ENCODE assay signal across 26 cellular contexts in the genomic region with DNA sequence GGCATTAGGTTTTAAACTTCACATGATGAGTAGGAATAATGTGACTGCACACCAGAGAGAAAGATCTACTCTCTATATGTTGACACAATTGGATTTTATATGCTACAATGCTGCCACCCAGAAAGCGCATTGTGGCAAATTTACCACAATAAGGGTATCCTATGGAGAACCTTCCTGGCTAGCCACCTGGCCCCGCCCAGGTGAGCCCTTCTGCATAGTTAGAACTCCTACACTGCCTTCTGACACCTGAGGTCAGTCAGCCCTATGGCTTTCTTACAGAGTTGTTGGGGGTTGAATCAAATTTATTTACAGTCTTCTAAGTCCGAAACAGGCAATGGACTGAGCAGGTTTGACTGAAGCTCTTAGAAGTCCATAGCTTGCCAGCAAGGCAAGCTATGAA.
"Had no signal": no experiment of that assay in that cellular context is flagged by ENCODE, and none has a peak within 500 bp of the region (broad histone marks: within the 10 kb centered on the region; RNA-seq: fewer than 3 reads in every experiment).

No MANE protein-coding gene starts in this region.

- H3K4me3 ChIP-seq: colonic mucosa, coronary artery, dorsolateral prefrontal cortex, esophagus muscularis mucosa, esophagus squamous epithelium, gastrocnemius medialis, gastroesophageal sphincter, heart left ventricle, heart right ventricle had no signal

- H3K9me3 ChIP-seq: colonic mucosa, esophagus muscularis mucosa, esophagus squamous epithelium, gastrocnemius medialis, gastroesophageal sphincter, heart left ventricle, heart right ventricle had no signal

- H3K36me3 ChIP-seq: colonic mucosa, esophagus muscularis mucosa, esophagus squamous epithelium, gastrocnemius medialis, gastroesophageal sphincter, heart left ventricle, heart right ventricle had no signal

- H3K9me3 Mint-ChIP-seq: dendritic cell treated with granulocyte-macrophage colony-stimulating factor and Interleukin-4, amounts not matched to agents 40 ng/mL and 50 ng/mL, for 4 days; effector memory CD8-positive, alpha-beta T cell had no signal

- ATAC-seq: effector memory CD8-positive, alpha-beta T cell; esophagus mucosa; foreskin keratinocyte; gastrocnemius medialis; gastroesophageal sphincter; heart left ventricle; heart right ventricle had no signal

- H3K4me3 Mint-ChIP-seq: dendritic cell treated with granulocyte-macrophage colony-stimulating factor and Interleukin-4, amounts not matched to agents 40 ng/mL and 50 ng/mL, for 4 days; effector memory CD8-positive, alpha-beta T cell had no signal

- H3K27me3 Mint-ChIP-seq: dendritic cell treated with granulocyte-macrophage colony-stimulating factor and Interleukin-4, amounts not matched to agents 40 ng/mL and 50 ng/mL, for 4 days had no signal

- H3K27ac Mint-ChIP-seq: dendritic cell treated with granulocyte-macrophage colony-stimulating factor and Interleukin-4, amounts not matched to agents 40 ng/mL and 50 ng/mL, for 4 days; effector memory CD8-positive, alpha-beta T cell had no signal

- H3K27ac ChIP-seq: colonic mucosa, coronary artery, dorsolateral prefrontal cortex, epithelial cell of prostate, esophagus muscularis mucosa, esophagus squamous epithelium, foreskin keratinocyte, gastrocnemius medialis, gastroesophageal sphincter, heart left ventricle, heart right ventricle had no signal

- H3K27me3 ChIP-seq: colonic mucosa, esophagus muscularis mucosa, esophagus squamous epithelium, foreskin keratinocyte, gastrocnemius medialis, gastroesophageal sphincter, heart left ventricle had no signal

- FAIRE-seq: endometrium, endothelial cell of umbilical vein, frontal cortex had no signal

- H3K4me1 ChIP-seq: colonic mucosa, esophagus muscularis mucosa, esophagus squamous epithelium, foreskin keratinocyte, gastrocnemius medialis, gastroesophageal sphincter, heart left ventricle, heart right ventricle had no signal

- DNase-seq: colonic mucosa; cortex of kidney; dermis blood vessel endothelial cell; dorsolateral prefrontal cortex; effector CD4-positive, alpha-beta T cell; effector CD8-positive, alpha-beta T cell; effector memory CD4-positive, alpha-beta T cell; effector memory CD8-positive, alpha-beta T cell; erythroblast; esophagus squamous epithelium; foreskin fibroblast; foreskin keratinocyte; gastrocnemius medialis; glutamatergic neuron; head of caudate nucleus; heart left ventricle; heart right ventricle had no signal
